In the genomic region with DNA sequence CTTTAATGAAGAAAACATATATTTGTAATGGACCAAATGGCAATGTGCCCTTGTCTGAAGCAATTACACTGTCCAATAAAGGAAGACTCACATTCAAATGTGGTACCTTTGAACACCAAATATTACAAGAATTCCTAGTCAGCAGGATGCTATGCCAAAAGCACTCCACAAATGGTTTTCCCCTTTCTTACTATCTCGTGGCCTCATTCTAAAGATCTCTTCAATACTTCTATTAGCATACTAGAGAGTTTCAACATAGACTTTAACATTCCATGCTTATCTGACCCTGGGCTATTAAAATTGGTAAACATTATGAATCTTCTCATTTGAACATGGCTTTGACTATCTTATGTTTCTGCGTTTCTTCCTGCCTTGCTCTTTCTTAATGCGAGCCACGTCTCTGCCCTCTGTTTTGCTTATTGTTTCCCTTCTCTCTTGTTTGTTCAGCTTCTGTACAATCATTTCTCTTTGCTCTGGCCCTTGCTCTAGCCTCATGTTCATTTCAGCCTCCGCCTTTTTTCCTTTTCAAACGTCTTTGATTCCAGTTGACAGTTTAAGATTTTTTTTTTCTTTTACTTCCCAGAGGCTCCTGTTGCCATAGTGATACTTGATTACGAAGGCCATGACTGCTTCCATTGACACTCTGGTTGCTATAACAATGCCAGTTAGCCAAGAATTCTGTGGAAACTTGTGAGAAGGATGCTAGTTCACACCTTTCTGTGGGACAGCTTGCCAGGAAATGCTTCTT, we compare ENCODE assay signal across 11 cellular contexts. TPM values are rescaled to one million over a fixed set of nuclear protein-coding genes. Genes with fewer than 3 reads are reported as not detected.
DNase-seq lines count a peak whose midpoint lies in the region; ATAC-seq and TF ChIP-seq lines count a peak whose summit lies in the region.
"Had no signal": no experiment of that assay in that cellular context is flagged by ENCODE, and none has a peak within 500 bp of the region (broad histone marks: within the 10 kb centered on the region; RNA-seq: fewer than 3 reads in every experiment).

No MANE protein-coding gene starts in this region.

- no peak for TF ChIP-seq POLR2A in breast epithelium (IDR thresholded peaks at IDR 0.05)

- H3K4me2 ChIP-seq in mammary epithelial cell (ENCODE audit: insufficient read depth, low read depth, low read length) = no peak overlapping the region

- no peak for ATAC-seq in GM21367 (IDR thresholded peaks at IDR 0.05; ENCODE audit: unreplicated experiment)
- ATAC-seq: left lobe of liver had no signal

- in situ Hi-C loops in mammary epithelial cell (cut with MboI; ENCODE audit: low sequenced_read_pairs in 2 of 2) = no loop called here

- no peaks in the 10 kb centered on the region for H3K79me2 ChIP-seq in mammary epithelial cell (ENCODE audit: insufficient read depth, low read length)

- dilution Hi-C loops in mammary epithelial cell (cut with HindIII; ENCODE audit: low sequenced_read_pairs) = no loop called here

- H3K4me3 ChIP-seq in mammary epithelial cell (replicated peaks in 1 of 3; ENCODE audit: insufficient read depth in 1 of 3, low read depth in 2 of 3, low read length in 3 of 3) (no peak overlapping the region), breast epithelium (no peak overlapping the region)

- peak; percentile 41 for DNase-seq in mammary epithelial cell
- DNase-seq in breast epithelium (ENCODE audit: low spot score in 2 of 2) = no peak
- peak in 1 of 61 donors; percentile 25 for DNase-seq in caudate nucleus (lab: John Stamatoyannopoulos, UW)
- peak in 2 of 49 donors; percentile 4 for DNase-seq in substantia nigra (lab: John Stamatoyannopoulos, UW)
- DNase-seq in stimulated activated CD4-positive, alpha-beta T cell treated with anti-CD3 and anti-CD28 coated beads, Interleukin-1b, Interleukin-23, amount 100 ng/mL, for 48 hours = no peak
- DNase-seq in COLO829 (ENCODE audit: low spot score) = no peak
- DNase-seq: activated naive CD4-positive, alpha-beta T cell treated with anti-CD3 and anti-CD28 coated beads, Interleukin-2, amount 50 U/mL, for 16 hours; MV-4-11 had no signal

- TF ChIP-seq CTCF in mammary epithelial cell (conservative IDR thresholded peaks at IDR 0.05 in 1 of 2, IDR thresholded peaks at IDR 0.05 in 1 of 2; ENCODE audit: extremely low read depth in 1 of 2, insufficient read depth in 1 of 2, low read depth in 1 of 2, low read length in 2 of 2) (no peak), breast epithelium (IDR thresholded peaks at IDR 0.05) (no peak)

- CTCF ChIA-PET in mammary epithelial cell (lab: Charles Lee; ENCODE audit: low non-redundant PET) = no interaction called here

- BruUV-seq in mammary epithelial cell (replicated peaks; lab: Mats Ljungman, UMichigan) = no TSS peak

- H3K9me3 ChIP-seq in mammary epithelial cell (replicated peaks; ENCODE audit: insufficient read depth, low read length) (no peaks in the 10 kb centered on the region), breast epithelium (no peaks in the 10 kb centered on the region)

- H3K36me3 ChIP-seq in mammary epithelial cell (ENCODE audit: insufficient read depth, low read length) (no peaks in the 10 kb centered on the region), breast epithelium (no peaks in the 10 kb centered on the region)

- H3K4me1 ChIP-seq in mammary epithelial cell (ENCODE audit: insufficient read depth, low read length) (peaks cover 16% of the 10 kb centered on the region), breast epithelium (no peaks in the 10 kb centered on the region)

- H4K20me1 ChIP-seq in mammary epithelial cell (ENCODE audit: insufficient read depth, low read length) = no peaks in the 10 kb centered on the region

- WGBS in mammary epithelial cell (ENCODE audit: low coverage, missing lambda C conversion rate) = 53% methylated on average over 7 of the region's 7 CpGs

- intact Hi-C loops in mammary epithelial cell (cut with micrococcal nuclease) (loop anchor here (10.0 kb wide), 1 partner anchor 1867 kb away; no protein-coding TSS in a partner anchor), breast epithelium (cut with DNase I; ENCODE audit: low total_unique reads) (no loop called here)

- H3K27ac ChIP-seq in mammary epithelial cell (ENCODE audit: insufficient read depth, low read depth, low read length) = no peak overlapping the region
- no peak overlapping the region for H3K27ac ChIP-seq in breast epithelium
- peak overlapping the region; percentile 36 for H3K27ac ChIP-seq in caudate nucleus (ENCODE audit: low read depth, low read length)
- peak overlapping the region; percentile 39 for H3K27ac ChIP-seq in layer of hippocampus (ENCODE audit: low read depth, low read length)
- peak overlapping the region; percentile 53 for H3K27ac ChIP-seq in substantia nigra (ENCODE audit: low read depth, low read length, poor library complexity, severe bottlenecking)

- H3K9ac ChIP-seq in mammary epithelial cell (ENCODE audit: insufficient read depth, low read length) = no peak overlapping the region

- H2AFZ ChIP-seq in mammary epithelial cell (ENCODE audit: low read depth, low read length) = peak overlapping the region; percentile 18

- H3K27me3 ChIP-seq in mammary epithelial cell (ENCODE audit: insufficient read depth, low read length) (no peaks in the 10 kb centered on the region), breast epithelium (no peaks in the 10 kb centered on the region), layer of hippocampus (ENCODE audit: control insufficient read depth, insufficient read depth, low read length) (no peaks in the 10 kb centered on the region)

RNA-seq across cellular contexts. Expression of a gene that starts 49.5 kb away (rescaled TPM):
- total RNA-seq in mammary epithelial cell (1 to 10 TPM; 4.3 to 7.8 TPM), breast epithelium (10 to 100 TPM in 1 of 3 donors, 1 to 10 TPM in 2; 6.2 to 17.3 (median 7.8) TPM)
- polyA plus RNA-seq in mammary epithelial cell = 2.8 TPM
- polyA minus RNA-seq in mammary epithelial cell = 36.2 TPM

Comparison
In these comparisons a context has a peak if more than half of its experiments do, and no peak if none do; other contexts are left out.
1. H3K27ac ChIP-seq: peak in caudate nucleus (single experiment), layer of hippocampus (single experiment) and substantia nigra (single experiment); none in mammary epithelial cell (single experiment) and breast epithelium (0 of 2).